In the genomic region with DNA sequence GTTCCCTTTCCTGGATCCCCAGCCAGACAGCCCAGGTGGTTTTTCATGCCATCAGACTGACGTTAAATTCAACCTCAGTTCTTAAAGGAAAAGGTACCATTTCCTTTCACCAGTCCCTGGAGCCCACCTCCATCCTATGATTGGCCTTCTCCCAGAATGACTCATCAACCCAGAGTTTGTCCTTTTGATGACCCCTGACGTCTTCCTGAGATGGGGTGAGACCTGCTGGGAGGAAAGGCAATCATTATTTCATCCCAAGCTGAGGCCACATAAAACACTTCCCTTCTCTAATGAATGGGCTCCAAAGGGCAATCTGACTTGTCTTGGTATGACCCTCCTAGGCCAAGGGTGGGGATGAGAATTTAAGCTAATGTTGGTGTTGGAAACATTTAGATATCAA, we compare ENCODE assay signal across 19 cellular contexts.
A peak's percentile ranks its signal among the peaks of the same experiment; 100 is the strongest.
DNase-seq lines count a peak whose midpoint lies in the region; ATAC-seq lines count a peak whose summit lies in the region.
"Had no signal": no experiment of that assay in that cellular context is flagged by ENCODE, and none has a peak within 500 bp of the region (broad histone marks: within the 10 kb centered on the region; RNA-seq: fewer than 3 reads in every experiment).

No MANE protein-coding gene starts in this region.

- DNase-seq in GM23248, result peak; percentile 12
- peak; percentile 68 for DNase-seq in NCI-H226
- DNase-seq in dermis blood vessel endothelial cell, result peak; percentile 3
- DNase-seq in sciatic nerve (ENCODE audit: low spot score), result no peak
- no peak for DNase-seq in immature natural killer cell
- DNase-seq in DMS153 (lab: John Stamatoyannopoulos, UW), result no peak
- DNase-seq: activated CD4-positive, alpha-beta T cell treated with anti-CD3 and anti-CD28 coated beads for 36 hours; activated CD8-positive, alpha-beta memory T cell treated with anti-CD3 and anti-CD28 coated beads, Interleukin-2, amount 50 U/mL, for 48 hours; activated naive CD4-positive, alpha-beta T cell; DMS79 treated with DMSO at 0.1 percent for 48 hours; MV-4-11; NCI-H2107; NCI-H748 treated with DMSO at 0.1 percent for 48 hours had no signal

- no peaks in the 10 kb centered on the region for H3K9me3 ChIP-seq in GM23248 (ENCODE audit: low read depth)

- 0 out of 2 replicates have a peak, but pooled peaks cover 5% of the 10 kb centered on the region for H3F3A ChIP-seq in GM23248 (ENCODE audit: insufficient read depth)

- no peak overlapping the region for H2AFZ ChIP-seq in GM23248

- no peak overlapping the region for H3K4me2 ChIP-seq in GM23248 (ENCODE audit: unreplicated experiment)

- intact Hi-C loops in sciatic nerve (cut with DNase I), result loop anchor here (5.0 kb wide), 1 partner anchor 398 kb away; no protein-coding TSS in a partner anchor

- no peaks in the 10 kb centered on the region for H3K36me3 Mint-ChIP-seq in immature natural killer cell
- H3K36me3 Mint-ChIP-seq: brain had no signal

- H3K4me3 ChIP-seq in GM23248, result no peak overlapping the region
- H3K4me3 ChIP-seq: gastroesophageal sphincter had no signal

- peaks cover 12% of the 10 kb centered on the region for H3K4me1 ChIP-seq in GM23248 (ENCODE audit: insufficient read depth)

- H3K27me3 Mint-ChIP-seq in immature natural killer cell (ENCODE audit: low read depth in 3 of 3), result no peaks in the 10 kb centered on the region
- H3K27me3 Mint-ChIP-seq: activated CD4-positive, alpha-beta T cell treated with anti-CD3 and anti-CD28 coated beads for 36 hours; brain; natural killer cell treated with Interleukin-12 subunit alpha and Interleukin-12 subunit beta and Interleukin-15 and Interleukin-18, amount 100 ng/mL, for 72 hours had no signal

- no peaks in the 10 kb centered on the region for H3K79me2 ChIP-seq in GM23248 (ENCODE audit: insufficient read depth)

- 72 to 73% methylated on average over 2 of the region's 2 CpGs for WGBS in GM23248 (ENCODE audit: low coverage in 1 of 2, low lambda C conversion rate in 2 of 2, missing lambda C conversion rate in 2 of 2), 2 experiments

- no peaks in the 10 kb centered on the region for H3K9me2 ChIP-seq in GM23248 (ENCODE audit: insufficient read depth)

- H3K4me3 Mint-ChIP-seq in immature natural killer cell, result no peak overlapping the region
- H3K4me3 Mint-ChIP-seq: activated CD4-positive, alpha-beta T cell treated with anti-CD3 and anti-CD28 coated beads for 36 hours; brain; natural killer cell treated with Interleukin-12 subunit alpha and Interleukin-12 subunit beta and Interleukin-15 and Interleukin-18, amount 100 ng/mL, for 72 hours; T-helper 1 cell treated with Interleukin-12 subunit alpha and Interleukin-12 subunit beta and Interleukin-4 antibody, amounts not matched to agents 30 μg/mL and 1 μg/mL, for 36 hours had no signal

- H3K27ac ChIP-seq in GM23248, result no peak overlapping the region
- H3K27ac ChIP-seq: gastroesophageal sphincter had no signal

- H3K27me3 ChIP-seq in GM23248 (replicated peaks; ENCODE audit: insufficient read depth), result no peaks in the 10 kb centered on the region
- H3K27me3 ChIP-seq: gastroesophageal sphincter had no signal

- H3K9me3 Mint-ChIP-seq in immature natural killer cell, result peaks cover 0 to 36% (median 7%) of the 10 kb centered on the region in 6 donors

- no peaks in the 10 kb centered on the region for H3K36me3 ChIP-seq in GM23248 (ENCODE audit: low read depth)
- H3K36me3 ChIP-seq: gastroesophageal sphincter had no signal

- in situ Hi-C loops in GM23248 (cut with MboI), result no loop called here

- no peaks in the 10 kb centered on the region for H3K4me1 Mint-ChIP-seq in immature natural killer cell
- H3K4me1 Mint-ChIP-seq: activated CD4-positive, alpha-beta T cell treated with anti-CD3 and anti-CD28 coated beads for 36 hours; brain had no signal

- no peak overlapping the region for H3K9ac ChIP-seq in GM23248

- no peak overlapping the region for H3K27ac Mint-ChIP-seq in immature natural killer cell
- H3K27ac Mint-ChIP-seq: activated CD4-positive, alpha-beta T cell treated with anti-CD3 and anti-CD28 coated beads for 36 hours; brain; natural killer cell treated with Interleukin-12 subunit alpha and Interleukin-12 subunit beta and Interleukin-15 and Interleukin-18, amount 100 ng/mL, for 72 hours; T-helper 1 cell treated with Interleukin-12 subunit alpha and Interleukin-12 subunit beta and Interleukin-4 antibody, amounts not matched to agents 30 μg/mL and 1 μg/mL, for 36 hours had no signal

- H4K20me1 ChIP-seq in GM23248 (ENCODE audit: insufficient read depth), result no peaks in the 10 kb centered on the region

- ATAC-seq in sciatic nerve (peak; percentile 58), GM18517 (IDR thresholded peaks at IDR 0.05; ENCODE audit: unreplicated experiment) (no peak)
- ATAC-seq: activated CD4-positive, alpha-beta T cell treated with anti-CD3 and anti-CD28 coated beads for 36 hours; gastroesophageal sphincter; HepG2; natural killer cell treated with Interleukin-12 subunit alpha and Interleukin-12 subunit beta and Interleukin-15 and Interleukin-18, amount 100 ng/mL, for 72 hours had no signal

Comparison
In these comparisons a context has a peak if more than half of its experiments do, and no peak if none do; other contexts are left out.
1. DNase-seq: peak in GM23248 (single experiment), NCI-H226 (single experiment) and dermis blood vessel endothelial cell (single experiment); none in sciatic nerve (single experiment), immature natural killer cell (0 of 3) and DMS153 (single experiment).